In genomic region chr19:21694171-21694906, GRCh38 we compare ENCODE assay signal across 1 cellular context.
TF ChIP-seq lines count a peak whose summit lies in the region.

No MANE protein-coding gene starts in this region.

TF ChIP-seq in K562, 482 proteins besides CTCF, POLR2A, EP300 and RAD21 (continued from another document):
- no peak for TF ChIP-seq ZNF318 (IDR thresholded peaks at IDR 0.05; ENCODE audit: borderline replicate concordance in 1 of 2, low read depth in 1 of 2)
- TF ChIP-seq BRF1 (IDR thresholded peaks at IDR 0.05; ENCODE audit: borderline replicate concordance, extremely low read depth, insufficient read length) = no peak
- TF ChIP-seq THAP12 (CRISPR knock-in tag; IDR thresholded peaks at IDR 0.05) = no peak
- TF ChIP-seq MEIS2 (IDR thresholded peaks at IDR 0.05; ENCODE audit: partially characterized antibody) = peak; percentile 94
- TF ChIP-seq ZEB2 (IDR thresholded peaks at IDR 0.05) = no peak
- peak; percentile 52 for TF ChIP-seq ZNF766 (CRISPR knock-in tag; conservative IDR thresholded peaks at IDR 0.05)
- TF ChIP-seq RBBP5 (IDR thresholded peaks at IDR 0.05; ENCODE audit: borderline replicate concordance, insufficient read depth, low read length, poor library complexity, severe bottlenecking) = peak; percentile 32
- TF ChIP-seq RCOR1 (IDR thresholded peaks at IDR 0.05; ENCODE audit: borderline replicate concordance in 1 of 2, low read depth in 2 of 2, low read length in 2 of 2) = 0 out of 4 replicates have a peak, but pooled peaks of 1 of the 2 experiments have one; percentile 3
- no peak for TF ChIP-seq MYC (IDR thresholded peaks at IDR 0.05; ENCODE audit: low read depth, low read length)
- no peak for TF ChIP-seq MYC (CRISPR knock-in tag; IDR thresholded peaks at IDR 0.05; ENCODE audit: borderline replicate concordance, low read depth)
- TF ChIP-seq ZFX (CRISPR knock-in tag; IDR thresholded peaks at IDR 0.05) = peak; percentile 69
- TF ChIP-seq MAFF (IDR thresholded peaks at IDR 0.05; ENCODE audit: low read length) = no peak
- TF ChIP-seq ATF7 (IDR thresholded peaks at IDR 0.05) = peak; percentile 52
- TF ChIP-seq ILK (tag; IDR thresholded peaks at IDR 0.05; ENCODE audit: borderline replicate concordance, low read depth) = no peak
- TF ChIP-seq SMARCE1 (IDR thresholded peaks at IDR 0.05) = peak; percentile 47; the same call in 1 of the 2 replicates
- peak; percentile 89 for TF ChIP-seq NFIC (IDR thresholded peaks at IDR 0.05)
- TF ChIP-seq ZNF197 (CRISPR knock-in tag; IDR thresholded peaks at IDR 0.05; ENCODE audit: low read depth) = no peak
- TF ChIP-seq EZH2 (IDR thresholded peaks at IDR 0.05; ENCODE audit: borderline replicate concordance, low read depth, low read length) = no peak
- TF ChIP-seq ZNF395 (CRISPR knock-in tag; IDR thresholded peaks at IDR 0.05) = no peak
- no peak for TF ChIP-seq ZNF407 (IDR thresholded peaks at IDR 0.05; ENCODE audit: low read depth)
- TF ChIP-seq ZC3H4 (CRISPR knock-in tag; IDR thresholded peaks at IDR 0.05; ENCODE audit: borderline replicate concordance) = no peak
- TF ChIP-seq ARID1B (IDR thresholded peaks at IDR 0.05) = peak; percentile 45; the same call in 1 of the 2 replicates
- TF ChIP-seq BDP1 (IDR thresholded peaks at IDR 0.05; ENCODE audit: insufficient read depth, insufficient read length) = no peak
